In the genomic region with DNA sequence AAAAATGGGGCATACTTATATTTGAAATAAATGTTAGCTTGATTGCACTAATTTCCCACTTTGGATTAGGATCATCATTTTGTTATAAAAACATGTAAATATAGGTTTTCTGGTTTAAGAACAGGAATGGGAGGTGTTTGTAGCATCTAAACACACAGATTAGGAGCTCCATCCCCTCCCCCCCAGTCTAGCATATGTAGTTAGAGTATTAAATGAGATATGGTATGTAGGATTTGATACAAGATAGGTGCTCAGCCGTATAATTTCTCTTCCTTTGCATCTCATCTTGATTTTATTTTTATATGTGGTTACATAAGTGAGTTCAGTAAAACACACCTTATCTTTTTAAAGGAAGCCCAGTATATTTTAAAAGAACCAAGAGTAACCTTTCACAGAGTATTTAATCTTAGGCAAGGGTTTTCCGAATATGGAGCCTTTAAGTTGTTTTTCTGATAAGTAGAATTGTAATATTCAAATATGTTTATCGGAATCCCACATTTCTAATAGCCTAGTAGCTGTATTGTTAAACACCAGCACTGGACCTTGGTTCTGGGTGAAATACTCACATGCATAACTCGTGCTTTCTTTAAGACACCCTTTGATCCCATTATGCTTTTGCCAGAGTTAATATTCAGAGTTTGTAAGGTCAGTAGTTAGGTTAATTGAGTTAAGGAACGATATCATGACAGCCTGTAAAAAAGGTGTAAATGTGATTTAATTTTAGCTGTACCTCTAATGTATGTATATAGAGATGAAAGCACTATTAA, we compare ENCODE assay signal across 1 cellular context.
TF ChIP-seq lines count a peak whose summit lies in the region.

No MANE protein-coding gene starts in this region.

TF ChIP-seq in GM23338, 12 proteins besides CTCF, POLR2A, EP300 and RAD21 (continued from another document):
- TF ChIP-seq, protein P1, sequence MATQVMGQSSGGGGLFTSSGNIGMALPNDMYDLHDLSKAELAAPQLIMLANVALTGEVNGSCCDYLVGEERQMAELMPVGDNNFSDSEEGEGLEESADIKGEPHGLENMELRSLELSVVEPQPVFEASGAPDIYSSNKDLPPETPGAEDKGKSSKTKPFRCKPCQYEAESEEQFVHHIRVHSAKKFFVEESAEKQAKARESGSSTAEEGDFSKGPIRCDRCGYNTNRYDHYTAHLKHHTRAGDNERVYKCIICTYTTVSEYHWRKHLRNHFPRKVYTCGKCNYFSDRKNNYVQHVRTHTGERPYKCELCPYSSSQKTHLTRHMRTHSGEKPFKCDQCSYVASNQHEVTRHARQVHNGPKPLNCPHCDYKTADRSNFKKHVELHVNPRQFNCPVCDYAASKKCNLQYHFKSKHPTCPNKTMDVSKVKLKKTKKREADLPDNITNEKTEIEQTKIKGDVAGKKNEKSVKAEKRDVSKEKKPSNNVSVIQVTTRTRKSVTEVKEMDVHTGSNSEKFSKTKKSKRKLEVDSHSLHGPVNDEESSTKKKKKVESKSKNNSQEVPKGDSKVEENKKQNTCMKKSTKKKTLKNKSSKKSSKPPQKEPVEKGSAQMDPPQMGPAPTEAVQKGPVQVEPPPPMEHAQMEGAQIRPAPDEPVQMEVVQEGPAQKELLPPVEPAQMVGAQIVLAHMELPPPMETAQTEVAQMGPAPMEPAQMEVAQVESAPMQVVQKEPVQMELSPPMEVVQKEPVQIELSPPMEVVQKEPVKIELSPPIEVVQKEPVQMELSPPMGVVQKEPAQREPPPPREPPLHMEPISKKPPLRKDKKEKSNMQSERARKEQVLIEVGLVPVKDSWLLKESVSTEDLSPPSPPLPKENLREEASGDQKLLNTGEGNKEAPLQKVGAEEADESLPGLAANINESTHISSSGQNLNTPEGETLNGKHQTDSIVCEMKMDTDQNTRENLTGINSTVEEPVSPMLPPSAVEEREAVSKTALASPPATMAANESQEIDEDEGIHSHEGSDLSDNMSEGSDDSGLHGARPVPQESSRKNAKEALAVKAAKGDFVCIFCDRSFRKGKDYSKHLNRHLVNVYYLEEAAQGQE (IDR thresholded peaks at IDR 0.05; ENCODE audit: unreplicated experiment), result no peak
- TF ChIP-seq JUNB (IDR thresholded peaks at IDR 0.05; ENCODE audit: unreplicated experiment), result no peak
- TF ChIP-seq EZH2 (IDR thresholded peaks at IDR 0.05; ENCODE audit: low read depth, unreplicated experiment), result no peak
- TF ChIP-seq, protein P2, sequence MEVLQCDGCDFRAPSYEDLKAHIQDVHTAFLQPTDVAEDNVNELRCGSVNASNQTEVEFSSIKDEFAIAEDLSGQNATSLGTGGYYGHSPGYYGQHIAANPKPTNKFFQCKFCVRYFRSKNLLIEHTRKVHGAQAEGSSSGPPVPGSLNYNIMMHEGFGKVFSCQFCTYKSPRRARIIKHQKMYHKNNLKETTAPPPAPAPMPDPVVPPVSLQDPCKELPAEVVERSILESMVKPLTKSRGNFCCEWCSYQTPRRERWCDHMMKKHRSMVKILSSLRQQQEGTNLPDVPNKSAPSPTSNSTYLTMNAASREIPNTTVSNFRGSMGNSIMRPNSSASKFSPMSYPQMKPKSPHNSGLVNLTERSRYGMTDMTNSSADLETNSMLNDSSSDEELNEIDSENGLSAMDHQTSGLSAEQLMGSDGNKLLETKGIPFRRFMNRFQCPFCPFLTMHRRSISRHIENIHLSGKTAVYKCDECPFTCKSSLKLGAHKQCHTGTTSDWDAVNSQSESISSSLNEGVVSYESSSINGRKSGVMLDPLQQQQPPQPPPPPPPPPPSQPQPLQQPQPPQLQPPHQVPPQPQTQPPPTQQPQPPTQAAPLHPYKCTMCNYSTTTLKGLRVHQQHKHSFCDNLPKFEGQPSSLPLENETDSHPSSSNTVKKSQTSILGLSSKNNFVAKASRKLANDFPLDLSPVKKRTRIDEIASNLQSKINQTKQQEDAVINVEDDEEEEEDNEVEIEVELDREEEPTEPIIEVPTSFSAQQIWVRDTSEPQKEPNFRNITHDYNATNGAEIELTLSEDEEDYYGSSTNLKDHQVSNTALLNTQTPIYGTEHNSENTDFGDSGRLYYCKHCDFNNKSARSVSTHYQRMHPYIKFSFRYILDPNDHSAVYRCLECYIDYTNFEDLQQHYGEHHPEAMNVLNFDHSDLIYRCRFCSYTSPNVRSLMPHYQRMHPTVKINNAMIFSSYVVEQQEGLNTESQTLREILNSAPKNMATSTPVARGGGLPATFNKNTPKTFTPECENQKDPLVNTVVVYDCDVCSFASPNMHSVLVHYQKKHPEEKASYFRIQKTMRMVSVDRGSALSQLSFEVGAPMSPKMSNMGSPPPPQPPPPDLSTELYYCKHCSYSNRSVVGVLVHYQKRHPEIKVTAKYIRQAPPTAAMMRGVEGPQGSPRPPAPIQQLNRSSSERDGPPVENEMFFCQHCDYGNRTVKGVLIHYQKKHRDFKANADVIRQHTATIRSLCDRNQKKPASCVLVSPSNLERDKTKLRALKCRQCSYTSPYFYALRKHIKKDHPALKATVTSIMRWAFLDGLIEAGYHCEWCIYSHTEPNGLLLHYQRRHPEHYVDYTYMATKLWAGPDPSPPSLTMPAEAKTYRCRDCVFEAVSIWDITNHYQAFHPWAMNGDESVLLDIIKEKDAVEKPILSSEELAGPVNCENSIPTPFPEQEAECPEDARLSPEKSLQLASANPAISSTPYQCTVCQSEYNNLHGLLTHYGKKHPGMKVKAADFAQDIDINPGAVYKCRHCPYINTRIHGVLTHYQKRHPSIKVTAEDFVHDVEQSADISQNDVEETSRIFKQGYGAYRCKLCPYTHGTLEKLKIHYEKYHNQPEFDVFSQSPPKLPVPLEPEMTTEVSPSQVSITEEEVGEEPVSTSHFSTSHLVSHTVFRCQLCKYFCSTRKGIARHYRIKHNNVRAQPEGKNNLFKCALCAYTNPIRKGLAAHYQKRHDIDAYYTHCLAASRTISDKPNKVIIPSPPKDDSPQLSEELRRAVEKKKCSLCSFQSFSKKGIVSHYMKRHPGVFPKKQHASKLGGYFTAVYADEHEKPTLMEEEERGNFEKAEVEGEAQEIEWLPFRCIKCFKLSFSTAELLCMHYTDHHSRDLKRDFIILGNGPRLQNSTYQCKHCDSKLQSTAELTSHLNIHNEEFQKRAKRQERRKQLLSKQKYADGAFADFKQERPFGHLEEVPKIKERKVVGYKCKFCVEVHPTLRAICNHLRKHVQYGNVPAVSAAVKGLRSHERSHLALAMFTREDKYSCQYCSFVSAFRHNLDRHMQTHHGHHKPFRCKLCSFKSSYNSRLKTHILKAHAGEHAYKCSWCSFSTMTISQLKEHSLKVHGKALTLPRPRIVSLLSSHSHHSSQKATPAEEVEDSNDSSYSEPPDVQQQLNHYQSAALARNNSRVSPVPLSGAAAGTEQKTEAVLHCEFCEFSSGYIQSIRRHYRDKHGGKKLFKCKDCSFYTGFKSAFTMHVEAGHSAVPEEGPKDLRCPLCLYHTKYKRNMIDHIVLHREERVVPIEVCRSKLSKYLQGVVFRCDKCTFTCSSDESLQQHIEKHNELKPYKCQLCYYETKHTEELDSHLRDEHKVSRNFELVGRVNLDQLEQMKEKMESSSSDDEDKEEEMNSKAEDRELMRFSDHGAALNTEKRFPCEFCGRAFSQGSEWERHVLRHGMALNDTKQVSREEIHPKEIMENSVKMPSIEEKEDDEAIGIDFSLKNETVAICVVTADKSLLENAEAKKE (CRISPR knock-in tag; IDR thresholded peaks at IDR 0.05), result no peak
- no peak for TF ChIP-seq STAT1 (IDR thresholded peaks at IDR 0.05; ENCODE audit: unreplicated experiment)
- no peak for TF ChIP-seq ZNF331 (CRISPR knock-in tag; IDR thresholded peaks at IDR 0.05; ENCODE audit: low read depth)
- TF ChIP-seq EZH2phosphoT487 (IDR thresholded peaks at IDR 0.05; ENCODE audit: unreplicated experiment), result no peak
- no peak for TF ChIP-seq NANOG (IDR thresholded peaks at IDR 0.05; ENCODE audit: borderline replicate concordance)
